ENCODE assay signal across 26 cellular contexts in genomic region chr5:81495286-81495685, GRCh38.
DNase-seq lines count a peak whose midpoint lies in the region; ATAC-seq, FAIRE-seq and TF ChIP-seq lines count a peak whose summit lies in the region.
"Had no signal": no experiment of that assay in that cellular context is flagged by ENCODE, and none has a peak within 500 bp of the region (broad histone marks: within the 10 kb centered on the region; RNA-seq: fewer than 3 reads in every experiment).

No MANE protein-coding gene starts in this region.

- H3K36me3 ChIP-seq in A673 (ENCODE audit: insufficient read depth, low read length, poor library complexity, severe bottlenecking), result no peaks in the 10 kb centered on the region
- H3K36me3 ChIP-seq in Karpas-422 (ENCODE audit: insufficient read depth, low read length), result peaks cover 5% of the 10 kb centered on the region; the same call in 1 of the 2 replicates
- no peaks in the 10 kb centered on the region for H3K36me3 ChIP-seq in SK-N-MC (ENCODE audit: insufficient read depth, low read length)
- no peaks in the 10 kb centered on the region for H3K36me3 ChIP-seq in psoas muscle (ENCODE audit: insufficient read depth in 1 of 2, low read depth in 1 of 2)
- H3K36me3 ChIP-seq: BE2C had no signal

- H4K20me1 ChIP-seq in Karpas-422 (ENCODE audit: insufficient read depth, low read depth, low read length), result no peaks in the 10 kb centered on the region

- DNase-seq in A549 (ENCODE audit: low read depth in 1 of 2, low spot score in 1 of 2) (no peak), A673 (ENCODE audit: low spot score) (peak; percentile 73), Karpas-422 (no peak), SK-N-MC (ENCODE audit: low read depth, low spot score) (peak; percentile 66), NCI-H446 treated with DMSO at 0.1 percent for 48 hours (lab: John Stamatoyannopoulos, UW) (no peak), NCI-H82 (lab: John Stamatoyannopoulos, UW) (no peak), psoas muscle (no peak)
- DNase-seq: 8988T; ACHN; BE2C; C1 segment of cervical spinal cord; CD4-positive, alpha-beta memory T cell; CD4-positive, CD25-positive, alpha-beta regulatory T cell; CD8-positive, alpha-beta memory T cell; COR-L47; DMS 273 treated with DMSO at 0.1 percent for 48 hours; DMS153; DMS53; DMS79; DND-41; EL; GDM1 had no signal

- no peak for TF ChIP-seq RAD21 in A549 (conservative IDR thresholded peaks at IDR 0.05 in 1 of 2, IDR thresholded peaks at IDR 0.05 in 1 of 2)

- ATAC-seq in A549, result no peak
- ATAC-seq in psoas muscle, result no peak
- ATAC-seq: GM12878 had no signal

- H3K4me1 ChIP-seq in A549, result no peaks in the 10 kb centered on the region
- peaks cover 14% of the 10 kb centered on the region for H3K4me1 ChIP-seq in A673 (ENCODE audit: insufficient read depth, low read length, poor library complexity, severe bottlenecking)
- H3K4me1 ChIP-seq in Karpas-422 (ENCODE audit: low read length), result peaks cover 28% of the 10 kb centered on the region
- no peaks in the 10 kb centered on the region for H3K4me1 ChIP-seq in psoas muscle
- H3K4me1 ChIP-seq: BE2C had no signal

- TF ChIP-seq EP300 in A549 (IDR thresholded peaks at IDR 0.05), result no peak

- no peaks in the 10 kb centered on the region for H3K9me3 ChIP-seq in A549
- no peaks in the 10 kb centered on the region for H3K9me3 ChIP-seq in A673 (ENCODE audit: low read depth, low read length, poor library complexity, severe bottlenecking)
- no peaks in the 10 kb centered on the region for H3K9me3 ChIP-seq in Karpas-422 (ENCODE audit: low read length)
- H3K9me3 ChIP-seq in SK-N-MC (ENCODE audit: low read depth, low read length), result no peaks in the 10 kb centered on the region
- no peaks in the 10 kb centered on the region for H3K9me3 ChIP-seq in psoas muscle
- H3K9me3 ChIP-seq: BE2C, BLaER1 had no signal

- POLR2A ChIA-PET in A549 (lab: Yijun Ruan, JAX) (no interaction called here), A673 (lab: Charles Lee; ENCODE audit: low non-redundant PET) (no interaction called here)

- no peak overlapping the region for H2AFZ ChIP-seq in Karpas-422 (ENCODE audit: low read length)

- no peaks in the 10 kb centered on the region for H3K9me2 ChIP-seq in Karpas-422 (replicated peaks; ENCODE audit: insufficient read depth, low read length)

- WGBS in A549 (ENCODE audit: missing lambda C conversion rate), result 98% methylated on average over 3 of the region's 3 CpGs
- 85 to 92% (median 88%) methylated on average over 3 of the region's 3 CpGs for WGBS in psoas muscle, 3 donors

- peak; percentile 28 for FAIRE-seq in A549 (lab: Jason Lieb, UNC)
- FAIRE-seq: GM12878, GM12892, GM19239 had no signal

- H3K4me2 ChIP-seq in A549 (no peak overlapping the region), Karpas-422 (ENCODE audit: low read depth, low read length, poor library complexity, severe bottlenecking) (no peak overlapping the region)
- H3K4me2 ChIP-seq: BLaER1 had no signal

- intact Hi-C loops in A673 (cut with micrococcal nuclease; ENCODE audit: unreplicated experiment) (no loop called here), psoas muscle (cut with DNase I) (no loop called here)

- no peak overlapping the region for H3K27ac ChIP-seq in A549
- no peak overlapping the region for H3K27ac ChIP-seq in A673 (ENCODE audit: low read depth, low read length, poor library complexity, severe bottlenecking)
- 0 out of 2 replicates have a peak overlapping the region, but pooled peaks have one; percentile 15 for H3K27ac ChIP-seq in Karpas-422 (ENCODE audit: low read length)
- 0 out of 2 replicates have a peak overlapping the region, but pooled peaks have one; percentile 9 for H3K27ac ChIP-seq in SK-N-MC
- no peak overlapping the region for H3K27ac ChIP-seq in psoas muscle
- H3K27ac ChIP-seq: BLaER1 had no signal

- CTCF ChIA-PET in A549 (lab: Yijun Ruan, JAX), result no interaction called here
- CTCF ChIA-PET in A673 (lab: Charles Lee), result no interaction called here

- TF ChIP-seq CTCF in A549 (IDR thresholded peaks at IDR 0.05) (no peak), A673 (conservative IDR thresholded peaks at IDR 0.05; ENCODE audit: low read depth, low read length) (no peak), psoas muscle (IDR thresholded peaks at IDR 0.05) (no peak)

- H3K27me3 ChIP-seq in A673 (replicated peaks; ENCODE audit: insufficient read depth, low read depth, low read length, poor library complexity) (no peaks in the 10 kb centered on the region), Karpas-422 (ENCODE audit: low read length) (no peaks in the 10 kb centered on the region), psoas muscle (ENCODE audit: insufficient read depth in 3 of 3, low read length in 2 of 3) (no peaks in the 10 kb centered on the region)
- H3K27me3 ChIP-seq: BE2C, BLaER1 had no signal

- H3K4me3 ChIP-seq in A549 (no peak overlapping the region), A673 (ENCODE audit: low read depth, low read length, poor library complexity, severe bottlenecking) (no peak overlapping the region), Karpas-422 (ENCODE audit: low read length) (no peak overlapping the region), SK-N-MC (no peak overlapping the region), psoas muscle (no peak overlapping the region)
- H3K4me3 ChIP-seq: BLaER1, GM12878 had no signal

- peaks cover 39% of the 10 kb centered on the region for H3K79me2 ChIP-seq in Karpas-422 (ENCODE audit: low read length)

- H3K9ac ChIP-seq in Karpas-422 (ENCODE audit: low read length) (no peak overlapping the region), SK-N-MC (ENCODE audit: insufficient read length) (no peak overlapping the region)
- H3K9ac ChIP-seq: BLaER1 had no signal

- no peak for TF ChIP-seq POLR2A in A549 (IDR thresholded peaks at IDR 0.05; ENCODE audit: low read length)

- no TSS peak for BruUV-seq in A673 (replicated peaks; lab: Mats Ljungman, UMichigan)

TF ChIP-seq in A549, 52 proteins besides CTCF, POLR2A, EP300 and RAD21:
- TF ChIP-seq JUN (IDR thresholded peaks at IDR 0.05) (no peak), ZSCAN20 (CRISPR knock-in tag; IDR thresholded peaks at IDR 0.05) (no peak), CHD2 (IDR thresholded peaks at IDR 0.05; ENCODE audit: low read length, partially characterized antibody) (no peak), NPAS2 (CRISPR knock-in tag; IDR thresholded peaks at IDR 0.05; ENCODE audit: borderline replicate concordance) (no peak), MAFK (IDR thresholded peaks at IDR 0.05; ENCODE audit: partially characterized antibody) (no peak), RARB (CRISPR knock-in tag; IDR thresholded peaks at IDR 0.05) (no peak), CHD4 (IDR thresholded peaks at IDR 0.05; ENCODE audit: borderline replicate concordance) (no peak), PHF8 (IDR thresholded peaks at IDR 0.05; ENCODE audit: borderline replicate concordance, low read depth) (no peak), HOXA7 (CRISPR knock-in tag; IDR thresholded peaks at IDR 0.05) (no peak), POLR2AphosphoS2 (conservative IDR thresholded peaks at IDR 0.05; ENCODE audit: low read length) (no peak), ZNF302 (CRISPR knock-in tag; IDR thresholded peaks at IDR 0.05) (no peak), RFX5 (IDR thresholded peaks at IDR 0.05) (no peak)

Comparison
In these comparisons a context has a peak if more than half of its experiments do, and no peak if none do; other contexts are left out.
1. DNase-seq: peak in A673 (single experiment) and SK-N-MC (single experiment); none in A549 (0 of 2), Karpas-422 (single experiment), NCI-H446 treated with DMSO at 0.1 percent for 48 hours (single experiment), NCI-H82 (single experiment) and psoas muscle (0 of 2).
2. H3K27ac ChIP-seq: peak in Karpas-422 (single experiment) and SK-N-MC (single experiment); none in A549 (0 of 2), A673 (single experiment) and psoas muscle (single experiment).